ENCODE assay signal across 31 cellular contexts in genomic region chr4:84916233-84916632, GRCh38. TPM values are rescaled to one million over a fixed set of nuclear protein-coding genes. Genes with fewer than 3 reads are reported as not detected.
DNase-seq lines count a peak whose midpoint lies in the region; ATAC-seq and TF ChIP-seq lines count a peak whose summit lies in the region.
"Had no signal": no experiment of that assay in that cellular context is flagged by ENCODE, and none has a peak within 500 bp of the region (broad histone marks: within the 10 kb centered on the region; RNA-seq: fewer than 3 reads in every experiment).

No MANE protein-coding gene starts in this region.

- peaks cover 34% of the 10 kb centered on the region for H3K4me1 Mint-ChIP-seq in GM23338
- H3K4me1 Mint-ChIP-seq: activated CD4-positive, alpha-beta T cell treated with anti-CD3 and anti-CD28 coated beads for 36 hours; activated naive CD8-positive, alpha-beta T cell treated with anti-CD3 and anti-CD28 coated beads, Interleukin-2, amount 10 ng/mL, durations not matched to agents 7 days and 5 days; stimulated activated naive CD8-positive, alpha-beta T cell treated with anti-CD3 and anti-CD28 coated beads, Interleukin-15, amount 100 ng/mL, for 72 hours; T-helper 17 cell had no signal

- peak overlapping the region; percentile 43; the same call in 2 of the 3 replicates for H3K4me3 Mint-ChIP-seq in GM23338
- H3K4me3 Mint-ChIP-seq: activated CD4-positive, alpha-beta T cell treated with anti-CD3 and anti-CD28 coated beads for 36 hours; activated naive CD8-positive, alpha-beta T cell treated with anti-CD3 and anti-CD28 coated beads, Interleukin-2, amount 10 ng/mL, durations not matched to agents 7 days and 5 days; stimulated activated naive CD8-positive, alpha-beta T cell treated with anti-CD3 and anti-CD28 coated beads, Interleukin-15, amount 100 ng/mL, for 72 hours; T-helper 17 cell had no signal

- no peaks in the 10 kb centered on the region for H3F3A ChIP-seq in GM23338 (replicated peaks; ENCODE audit: low read depth)

- DNase-seq in GM23338 (ENCODE audit: low spot score): peak; percentile 66
- peak; percentile 39 for DNase-seq in astrocyte of the hippocampus (ENCODE audit: low read depth, low spot score)
- DNase-seq in iPS-NIHi7 (ENCODE audit: extremely low spot score): peak; percentile 7
- DNase-seq in renal cortical epithelial cell (ENCODE audit: low read depth): peak; percentile 77
- no peak for DNase-seq in HK-2 (ENCODE audit: unreplicated experiment)
- DNase-seq in NCI-H748 treated with DMSO at 0.1 percent for 48 hours (lab: John Stamatoyannopoulos, UW): no peak
- DNase-seq: activated CD4-positive, alpha-beta T cell treated with anti-CD3 and anti-CD28 coated beads for 36 hours; activated CD8-positive, alpha-beta memory T cell treated with anti-CD3 and anti-CD28 coated beads for 24 hours; activated gamma-delta T cell; activated naive CD8-positive, alpha-beta T cell treated with anti-CD3 and anti-CD28 coated beads, Interleukin-2, amount 10 ng/mL, durations not matched to agents 7 days and 5 days; activated T-cell treated with anti-CD3 and anti-CD28 coated beads, Interleukin-2, amount 50 U/mL, for 1 hour; cerebellar nuclear complex; COR-L47; effector CD4-positive, alpha-beta T cell; GDM1; left cardiac atrium; MM.1S; NCI-H1436; NCI-H774; PC-3; small intestine; stimulated activated naive CD8-positive, alpha-beta T cell treated with anti-CD3 and anti-CD28 coated beads, Interleukin-15, amount 100 ng/mL, for 72 hours; T-helper 17 cell; trophoblast cell had no signal

- H3K9me3 Mint-ChIP-seq in GM23338: no peaks in the 10 kb centered on the region
- H3K9me3 Mint-ChIP-seq: activated naive CD8-positive, alpha-beta T cell treated with anti-CD3 and anti-CD28 coated beads, Interleukin-2, amount 10 ng/mL, durations not matched to agents 7 days and 5 days; stimulated activated naive CD8-positive, alpha-beta T cell treated with anti-CD3 and anti-CD28 coated beads, Interleukin-15, amount 100 ng/mL, for 72 hours had no signal

- no peaks in the 10 kb centered on the region for H3K36me3 ChIP-seq in GM23338 (ENCODE audit: insufficient read depth)

- H3K4me3 ChIP-seq in GM23338: peak overlapping the region; percentile 15; the same call in 1 of the 2 replicates
- H3K4me3 ChIP-seq: BLaER1, HAP-1 had no signal

- peak overlapping the region; percentile 87 for H3K27ac Mint-ChIP-seq in GM23338
- H3K27ac Mint-ChIP-seq: activated CD4-positive, alpha-beta T cell treated with anti-CD3 and anti-CD28 coated beads for 36 hours; activated naive CD8-positive, alpha-beta T cell treated with anti-CD3 and anti-CD28 coated beads, Interleukin-2, amount 10 ng/mL, durations not matched to agents 7 days and 5 days; stimulated activated naive CD8-positive, alpha-beta T cell treated with anti-CD3 and anti-CD28 coated beads, Interleukin-15, amount 100 ng/mL, for 72 hours; T-helper 17 cell had no signal

- peak overlapping the region; percentile 1; the same call in 1 of the 2 replicates for H3K27ac ChIP-seq in GM23338 (ENCODE audit: low read depth)
- H3K27ac ChIP-seq: BLaER1, epithelial cell of prostate, KMS-11 had no signal

- H3K36me3 Mint-ChIP-seq in GM23338 (ENCODE audit: low read depth): peaks cover 36% of the 10 kb centered on the region
- H3K36me3 Mint-ChIP-seq: activated naive CD8-positive, alpha-beta T cell treated with anti-CD3 and anti-CD28 coated beads, Interleukin-2, amount 10 ng/mL, durations not matched to agents 7 days and 5 days had no signal

- peak overlapping the region; percentile 25 for H3K4me2 ChIP-seq in GM23338
- H3K4me2 ChIP-seq: BLaER1, KMS-11 had no signal

- ATAC-seq in GM23338 (peak; percentile 71), HG03460 (IDR thresholded peaks at IDR 0.05; ENCODE audit: unreplicated experiment) (no peak), GM18517 (IDR thresholded peaks at IDR 0.05; ENCODE audit: unreplicated experiment) (no peak)
- ATAC-seq: activated CD4-positive, alpha-beta T cell treated with anti-CD3 and anti-CD28 coated beads for 36 hours; left cardiac atrium; PC-3; SK-N-SH treated with all-trans-retinoic acid at 6 μM for 48 hours; stimulated activated naive CD8-positive, alpha-beta T cell treated with anti-CD3 and anti-CD28 coated beads, Interleukin-15, amount 100 ng/mL, for 72 hours; T-helper 17 cell had no signal

- H3K9me2 ChIP-seq in GM23338 (ENCODE audit: insufficient read depth): no peaks in the 10 kb centered on the region

- H3K27me3 ChIP-seq in GM23338 (ENCODE audit: insufficient read depth): no peaks in the 10 kb centered on the region
- H3K27me3 ChIP-seq: BLaER1 had no signal

- peaks cover 77% of the 10 kb centered on the region for H3K79me2 ChIP-seq in GM23338 (replicated peaks; ENCODE audit: insufficient read depth)

- H4K20me1 ChIP-seq in GM23338 (replicated peaks; ENCODE audit: insufficient read depth): no peaks in the 10 kb centered on the region

- TF ChIP-seq CTCF in GM23338 (conservative IDR thresholded peaks at IDR 0.05; ENCODE audit: low read depth in 2 of 2): no peak

- H3K27me3 Mint-ChIP-seq in GM23338 (ENCODE audit: insufficient read depth, low read depth, poor library complexity): no peaks in the 10 kb centered on the region
- H3K27me3 Mint-ChIP-seq: activated naive CD8-positive, alpha-beta T cell treated with anti-CD3 and anti-CD28 coated beads, Interleukin-2, amount 10 ng/mL, durations not matched to agents 7 days and 5 days; stimulated activated naive CD8-positive, alpha-beta T cell treated with anti-CD3 and anti-CD28 coated beads, Interleukin-15, amount 100 ng/mL, for 72 hours had no signal

- peaks cover 33% of the 10 kb centered on the region for H3K4me1 ChIP-seq in GM23338 (ENCODE audit: insufficient read depth)
- H3K4me1 ChIP-seq: BLaER1 had no signal

- no peak overlapping the region for H2AFZ ChIP-seq in GM23338

TF ChIP-seq in GM23338, 12 proteins besides CTCF, POLR2A, EP300 and RAD21 (continues in another document):
- TF ChIP-seq EZH2 (IDR thresholded peaks at IDR 0.05; ENCODE audit: low read depth, unreplicated experiment) (no peak), JUNB (IDR thresholded peaks at IDR 0.05; ENCODE audit: unreplicated experiment) (no peak), POLR2AphosphoS5 (IDR thresholded peaks at IDR 0.05; ENCODE audit: low read depth) (no peak), ETS1 (IDR thresholded peaks at IDR 0.05) (no peak), CREB1 (CRISPR knock-in tag; IDR thresholded peaks at IDR 0.05; ENCODE audit: low read depth) (no peak), EZH2phosphoT487 (IDR thresholded peaks at IDR 0.05; ENCODE audit: unreplicated experiment) (no peak)

RNA-seq across cellular contexts. Expression of gene WDFY3, which starts 50.3 kb away (rescaled TPM):
- total RNA-seq in GM23338 (2014; rRNA removed; shearing (Covaris generic)): 79.1 and 89.0 TPM in 2 replicates
- 6.3 and 8.0 TPM in 2 replicates for polyA plus RNA-seq in GM23338 (2016; fragmentation: Nextera tagmentation; extraction: Ambion mirVana)
- total RNA-seq in renal cortical epithelial cell: 42.9 and 196 TPM in 2 replicates

Comparison
In these comparisons a context has a peak if more than half of its experiments do, and no peak if none do; other contexts are left out.
1. DNase-seq: peak in GM23338 (single experiment), astrocyte of the hippocampus (single experiment), iPS-NIHi7 (single experiment) and renal cortical epithelial cell (single experiment); none in HK-2 (single experiment) and NCI-H748 treated with DMSO at 0.1 percent for 48 hours (single experiment).